ENCODE assay signal across 13 cellular contexts in genomic region chr10:44866367-44866766, GRCh38. TPM values are rescaled to one million over a fixed set of nuclear protein-coding genes. Genes with fewer than 3 reads are reported as not detected.
"Had no signal": no experiment of that assay in that cellular context is flagged by ENCODE, and none has a peak within 500 bp of the region (broad histone marks: within the 10 kb centered on the region; RNA-seq: fewer than 3 reads in every experiment).

No MANE protein-coding gene starts in this region.

RNA-seq across cellular contexts. Expression of gene TMEM72, which starts 44.8 kb away (rescaled TPM):
- total RNA-seq: activated CD4-positive, alpha-beta memory T cell treated with anti-CD3 and anti-CD28 coated beads, Interleukin-2, amount 10 ng/mL, durations not matched to agents 7 days and 5 days; activated CD4-positive, alpha-beta T cell treated with anti-CD3 and anti-CD28 coated beads for 36 hours; activated CD4-positive, alpha-beta T cell treated with anti-CD3 and anti-CD28 coated beads, Interleukin-2, amount 10 ng/mL, durations not matched to agents 7 days and 5 days; activated CD8-positive, alpha-beta memory T cell treated with anti-CD3 and anti-CD28 coated beads, Interleukin-2, amount 10 ng/mL, durations not matched to agents 7 days and 5 days; activated CD8-positive, alpha-beta T cell treated with anti-CD3 and anti-CD28 coated beads, Interleukin-2, amount 10 ng/mL, durations not matched to agents 7 days and 5 days; activated naive CD4-positive, alpha-beta T cell treated with anti-CD3 and anti-CD28 coated beads for 36 hours; activated naive CD4-positive, alpha-beta T cell treated with anti-CD3 and anti-CD28 coated beads, Interleukin-2, amount 50 U/mL, for 72 hours; activated naive CD8-positive, alpha-beta T cell treated with anti-CD3 and anti-CD28 coated beads, Interleukin-2, amount 10 ng/mL, durations not matched to agents 7 days and 5 days; activated T-helper 17 cell treated with anti-CD3 and anti-CD28 coated beads, Interleukin-2, amount 50 U/mL, for 72 hours; ascending aorta; breast epithelium; cardiac septum; T-helper 1 cell treated with Interleukin-12 subunit alpha and Interleukin-12 subunit beta and Interleukin-4 antibody, amounts not matched to agents 30 ng/mL and 1 ng/mL, for 36 hours had no signal
